ENCODE assay signal across 31 cellular contexts in the genomic region with DNA sequence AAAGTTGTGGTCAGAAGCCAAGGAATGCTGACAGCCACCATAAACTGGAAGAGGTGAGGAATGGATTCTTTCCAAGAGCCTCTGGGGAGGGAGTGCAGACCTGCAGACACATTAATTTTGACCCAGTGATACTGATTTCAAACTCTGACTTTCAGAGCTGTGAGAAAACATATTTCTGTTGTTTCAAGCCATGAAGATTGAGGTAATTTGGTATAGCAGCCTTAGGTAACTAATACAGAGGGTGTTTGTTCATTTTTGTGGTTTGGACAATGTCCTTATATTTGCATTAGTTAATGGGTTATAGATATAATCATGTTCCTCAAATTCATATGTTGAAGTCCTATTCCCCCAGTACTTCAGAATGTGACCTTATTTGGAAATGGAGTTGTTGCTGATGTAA.
"Had no signal": no experiment of that assay in that cellular context is flagged by ENCODE, and none has a peak within 500 bp of the region (broad histone marks: within the 10 kb centered on the region; RNA-seq: fewer than 3 reads in every experiment).

No MANE protein-coding gene starts in this region.

- H3K27ac ChIP-seq: left lung, lower lobe of right lung, neural progenitor cell, neutrophil, parathyroid adenoma, psoas muscle, right atrium auricular region, right lobe of liver, stomach, testis, thyroid gland, transverse colon, upper lobe of left lung, vagina had no signal

- DNase-seq: hypothalamus; immature natural killer cell; kidney; left colon; left lung; lower lobe of right lung; mesendoderm; naive B cell; natural killer cell; nephron progenitor cell; occipital lobe; psoas muscle; right lobe of liver; stimulated activated CD4-positive, alpha-beta T cell treated with anti-CD3 and anti-CD28 coated beads, Interleukin-12 subunit alpha, Interleukin-12 subunit beta, amount 100 ng/mL, for 4 hours; stimulated activated CD4-positive, alpha-beta T cell treated with anti-CD3 and anti-CD28 coated beads, Interleukin-15, amount 100 ng/mL, for 24 hours; stimulated activated CD4-positive, alpha-beta T cell treated with anti-CD3 and anti-CD28 coated beads, Interleukin-2, amount 100 ng/mL, for 24 hours; stimulated activated CD4-positive, alpha-beta T cell treated with anti-CD3 and anti-CD28 coated beads, Interleukin-4, amount 100 ng/mL, for 1 hour; stimulated activated naive B cell treated with anti-CD40 and anti-IgM and Interleukin-4, amounts not matched to agents 10 μg/mL and 1 μg/mL and 100 μg/mL, for 72 hours; stimulated activated naive CD8-positive, alpha-beta T cell treated with anti-CD3 and anti-CD28 coated beads, Interleukin-15, Interleukin-2, amounts not matched to agents 100 U/mL and 50 U/mL, for 24 hours; stomach; testis; thyroid gland; transverse colon; upper lobe of left lung had no signal

- ATAC-seq: left colon; left lung; lower lobe of right lung; natural killer cell; psoas muscle; right lobe of liver; stimulated activated naive B cell treated with anti-CD40 and anti-IgM and Interleukin-4, amounts not matched to agents 10 μg/mL and 1 μg/mL and 100 μg/mL, for 72 hours; stimulated activated naive CD8-positive, alpha-beta T cell treated with anti-CD3 and anti-CD28 coated beads, Interleukin-15, Interleukin-2, amounts not matched to agents 100 U/mL and 50 U/mL, for 24 hours had no signal

- H3K4me3 ChIP-seq: left lung, lower lobe of right lung, neural progenitor cell, psoas muscle, right atrium auricular region, right lobe of liver, stomach, testis, thyroid gland, transverse colon, upper lobe of left lung, vagina had no signal

- H3K27ac Mint-ChIP-seq: immature natural killer cell; mesothelial cell of epicardium; natural killer cell; nephron progenitor cell; neural progenitor cell; stimulated activated naive B cell treated with anti-CD40 and anti-IgM and Interleukin-4, amounts not matched to agents 10 μg/mL and 1 μg/mL and 100 μg/mL, for 72 hours had no signal

- FAIRE-seq: islet of Langerhans, kidney had no signal

- H3K36me3 ChIP-seq: left lung, lower lobe of right lung, neural progenitor cell, neutrophil, right atrium auricular region, right lobe of liver, stomach, thyroid gland, transverse colon, upper lobe of left lung, vagina had no signal

- H3K36me3 Mint-ChIP-seq: mesothelial cell of epicardium, neural progenitor cell had no signal

- H3K9me3 ChIP-seq: neutrophil, testis, thyroid gland had no signal

- H3K4me1 Mint-ChIP-seq: immature natural killer cell; mesothelial cell of epicardium; naive B cell; natural killer cell; nephron progenitor cell; neural progenitor cell; stimulated activated naive B cell treated with anti-CD40 and anti-IgM and Interleukin-4, amounts not matched to agents 10 μg/mL and 1 μg/mL and 100 μg/mL, for 72 hours had no signal

- H3K4me3 Mint-ChIP-seq: immature natural killer cell; mesothelial cell of epicardium; naive B cell; natural killer cell; nephron progenitor cell; neural progenitor cell; stimulated activated naive B cell treated with anti-CD40 and anti-IgM and Interleukin-4, amounts not matched to agents 10 μg/mL and 1 μg/mL and 100 μg/mL, for 72 hours had no signal

- H3K4me1 ChIP-seq: left lung, lower lobe of right lung, neural progenitor cell, parathyroid adenoma, psoas muscle, right atrium auricular region, right lobe of liver, stomach, testis, thyroid gland, transverse colon, upper lobe of left lung, vagina had no signal

- H3K27me3 ChIP-seq: left lung, neural progenitor cell, neutrophil, right atrium auricular region, right lobe of liver, stomach, testis, thyroid gland, transverse colon, upper lobe of left lung, vagina had no signal
